Comparison of ENCODE assay signal across 15 cellular contexts in the genomic region with DNA sequence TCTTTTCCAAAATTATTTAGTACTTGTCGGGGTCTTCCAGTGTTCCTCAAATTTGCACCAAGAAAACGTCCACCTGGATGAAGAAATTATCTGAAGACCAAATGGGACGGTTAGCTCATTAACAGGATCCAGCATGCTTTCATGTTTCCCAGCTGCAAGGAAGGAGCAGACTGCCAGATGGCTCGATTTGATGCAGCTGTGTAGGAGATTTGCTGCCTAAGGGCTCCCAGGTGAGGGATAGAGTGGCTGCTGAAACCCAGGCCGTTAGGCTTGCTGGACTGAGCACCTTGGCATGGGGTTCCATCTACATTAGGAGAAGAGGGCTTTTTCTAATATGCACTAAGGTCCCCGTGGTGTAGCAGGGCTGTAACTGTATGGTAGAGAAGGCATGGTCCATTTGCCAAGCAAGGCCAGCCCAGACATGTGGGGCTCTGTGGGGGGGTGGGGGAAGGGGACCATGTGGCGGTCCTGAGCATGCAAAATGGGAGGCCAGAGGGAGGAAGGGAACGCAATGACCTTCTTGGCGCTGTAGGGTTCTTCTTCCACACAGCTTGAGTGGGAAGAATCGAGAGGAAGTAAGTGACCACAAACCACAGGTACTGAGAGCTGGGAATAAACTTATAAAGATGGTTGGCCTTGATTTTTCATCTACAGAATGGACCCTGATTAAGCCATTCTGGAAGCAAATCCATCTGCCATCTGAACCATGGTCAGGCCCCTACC.
"Had no signal": no experiment of that assay in that cellular context is flagged by ENCODE, and none has a peak within 500 bp of the region (broad histone marks: within the 10 kb centered on the region; RNA-seq: fewer than 3 reads in every experiment).

No MANE protein-coding gene starts in this region.

- H3K4me1 ChIP-seq: ascending aorta, testis had no signal

- DNase-seq: activated CD4-positive, alpha-beta T cell treated with anti-CD3 and anti-CD28 coated beads, Interleukin-2, amount 50 U/mL, for 48 hours; activated CD4-positive, CD25-positive, alpha-beta regulatory T cell treated with anti-CD3 and anti-CD28 coated beads, Interleukin-2, amount 50 U/mL, for 72 hours; activated gamma-delta T cell treated with Interleukin-2 at 50 U/mL for 16 hours; activated naive CD8-positive, alpha-beta T cell treated with anti-CD3 and anti-CD28 coated beads, Interleukin-2, amount 50 U/mL, for 24 hours; activated T-cell treated with anti-CD3 and anti-CD28 coated beads, Interleukin-2, amount 50 U/mL, for 72 hours; immature natural killer cell; left cardiac atrium; naive thymus-derived CD4-positive, alpha-beta T cell; posterior cingulate gyrus; stimulated activated CD4-positive, alpha-beta T cell treated with anti-CD3 and anti-CD28 coated beads, Interleukin-4, amount 100 ng/mL, for 4 hours; stimulated activated naive CD8-positive, alpha-beta T cell treated with anti-CD3 and anti-CD28 coated beads, Interleukin-15, amount 100 ng/mL, for 72 hours; testis had no signal

- H3K36me3 ChIP-seq: ascending aorta, neutrophil had no signal

- H3K9me3 ChIP-seq: ascending aorta, neutrophil, testis had no signal

- H3K4me3 ChIP-seq: ascending aorta, testis had no signal

- ATAC-seq: activated naive CD8-positive, alpha-beta T cell treated with anti-CD3 and anti-CD28 coated beads, Interleukin-2, amount 50 U/mL, for 24 hours; activated T-cell treated with anti-CD3 and anti-CD28 coated beads, Interleukin-2, amount 50 U/mL, for 72 hours; esophagus mucosa; left cardiac atrium; naive thymus-derived CD4-positive, alpha-beta T cell; stimulated activated naive CD8-positive, alpha-beta T cell treated with anti-CD3 and anti-CD28 coated beads, Interleukin-15, amount 100 ng/mL, for 72 hours had no signal
